In the genomic region with DNA sequence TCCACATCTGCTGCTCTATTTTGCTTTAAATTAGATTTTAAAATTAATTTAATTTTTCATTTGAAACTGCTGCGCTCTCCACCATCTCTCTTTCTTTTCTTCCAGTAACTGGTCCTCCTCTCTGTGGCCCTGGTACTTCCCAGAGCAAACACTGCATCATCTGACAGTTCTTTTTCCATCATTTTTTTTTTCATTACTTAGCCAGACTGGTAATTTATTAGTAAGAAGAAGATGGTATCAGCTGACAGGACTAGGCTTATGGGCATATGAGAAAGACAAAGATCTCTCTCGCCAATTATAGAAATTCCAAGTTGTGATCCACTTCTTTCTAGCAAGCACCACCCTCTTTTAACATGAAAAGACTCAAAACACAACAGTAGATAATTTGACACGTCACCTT, we compare ENCODE assay signal across 29 cellular contexts.
"Had no signal": no experiment of that assay in that cellular context is flagged by ENCODE, and none has a peak within 500 bp of the region (broad histone marks: within the 10 kb centered on the region; RNA-seq: fewer than 3 reads in every experiment).

No MANE protein-coding gene starts in this region.

- H3K9me3 ChIP-seq: ovary, psoas muscle, right lobe of liver, sigmoid colon, suprapubic skin, testis, tibial artery, transverse colon, upper lobe of right lung, uterus had no signal

- H3K4me1 ChIP-seq: neural progenitor cell, parathyroid adenoma, right lobe of liver, testis had no signal

- H2AFZ ChIP-seq: neural progenitor cell, parathyroid adenoma had no signal

- DNase-seq: natural killer cell; occipital lobe; ovary; posterior cingulate gyrus; psoas muscle; right cardiac atrium; right lobe of liver; sigmoid colon; small intestine; stimulated activated CD4-positive, alpha-beta T cell treated with anti-CD3 and anti-CD28 coated beads, Interleukin-15, amount 100 ng/mL, for 24 hours; stimulated activated CD4-positive, alpha-beta T cell treated with anti-CD3 and anti-CD28 coated beads, Interleukin-2, amount 100 ng/mL, for 24 hours; stimulated activated CD4-positive, alpha-beta T cell treated with anti-CD3 and anti-CD28 coated beads, Interleukin-2, amount 100 ng/mL, for 48 hours; stimulated activated CD4-positive, alpha-beta T cell treated with anti-CD3 and anti-CD28 coated beads, Interleukin-4, amount 100 ng/mL, for 24 hours; stimulated activated naive CD4-positive, alpha-beta T cell; stimulated activated naive CD8-positive, alpha-beta T cell treated with anti-CD3 and anti-CD28 coated beads, Interleukin-15, amount 100 ng/mL, for 72 hours; stimulated activated naive CD8-positive, alpha-beta T cell treated with anti-CD3 and anti-CD28 coated beads, Interleukin-15, Interleukin-2, amounts not matched to agents 100 U/mL and 50 U/mL, for 24 hours; substantia nigra; testis; tibial artery; transverse colon; upper lobe of right lung; uterus had no signal

- H3K79me2 ChIP-seq: parathyroid adenoma had no signal

- H3K4me3 ChIP-seq: neural progenitor cell, ovary, psoas muscle, right lobe of liver, sigmoid colon, suprapubic skin, testis, tibial artery, transverse colon, upper lobe of right lung, uterus had no signal

- H3K27me3 ChIP-seq: neural progenitor cell, ovary, right lobe of liver, sigmoid colon, suprapubic skin, testis, tibial artery, transverse colon, upper lobe of right lung, uterus had no signal

- ATAC-seq: natural killer cell; psoas muscle; right cardiac atrium; right lobe of liver; stimulated activated effector memory CD8-positive, alpha-beta T cell treated with anti-CD3 and anti-CD28 coated beads, Interleukin-12 subunit alpha, Interleukin-12 subunit beta, amount 100 ng/mL, for 72 hours; stimulated activated naive CD8-positive, alpha-beta T cell treated with anti-CD3 and anti-CD28 coated beads, Interleukin-15, amount 100 ng/mL, for 72 hours; stimulated activated naive CD8-positive, alpha-beta T cell treated with anti-CD3 and anti-CD28 coated beads, Interleukin-15, Interleukin-2, amounts not matched to agents 100 U/mL and 50 U/mL, for 24 hours; upper lobe of right lung had no signal

- H3K27ac ChIP-seq: neural progenitor cell, ovary, parathyroid adenoma, psoas muscle, right lobe of liver, sigmoid colon, suprapubic skin, testis, tibial artery, transverse colon, upper lobe of right lung, uterus had no signal

- H3K4me2 ChIP-seq: neural progenitor cell had no signal

- H3K36me3 Mint-ChIP-seq: natural killer cell; neural progenitor cell; stimulated activated effector memory CD8-positive, alpha-beta T cell treated with anti-CD3 and anti-CD28 coated beads, Interleukin-12 subunit alpha, Interleukin-12 subunit beta, amount 100 ng/mL, for 72 hours; type B pancreatic cell had no signal

- H3K27ac Mint-ChIP-seq: natural killer cell; nephron; neural progenitor cell; progenitor cell of endocrine pancreas; stimulated activated effector memory CD8-positive, alpha-beta T cell treated with anti-CD3 and anti-CD28 coated beads, Interleukin-12 subunit alpha, Interleukin-12 subunit beta, amount 100 ng/mL, for 72 hours; stimulated activated naive CD8-positive, alpha-beta T cell treated with anti-CD3 and anti-CD28 coated beads, Interleukin-15, amount 100 ng/mL, for 72 hours; type B pancreatic cell had no signal

- H3K9ac ChIP-seq: neural progenitor cell, parathyroid adenoma had no signal

- H3K36me3 ChIP-seq: neural progenitor cell, ovary, right lobe of liver, sigmoid colon, suprapubic skin, tibial artery, transverse colon, upper lobe of right lung, uterus had no signal

- H3K9me3 Mint-ChIP-seq: natural killer cell; nephron; neural progenitor cell; stimulated activated effector memory CD8-positive, alpha-beta T cell treated with anti-CD3 and anti-CD28 coated beads, Interleukin-12 subunit alpha, Interleukin-12 subunit beta, amount 100 ng/mL, for 72 hours; stimulated activated naive CD8-positive, alpha-beta T cell treated with anti-CD3 and anti-CD28 coated beads, Interleukin-15, amount 100 ng/mL, for 72 hours; type B pancreatic cell had no signal

- H3K4me3 Mint-ChIP-seq: natural killer cell; nephron; neural progenitor cell; stimulated activated effector memory CD8-positive, alpha-beta T cell treated with anti-CD3 and anti-CD28 coated beads, Interleukin-12 subunit alpha, Interleukin-12 subunit beta, amount 100 ng/mL, for 72 hours; stimulated activated naive CD8-positive, alpha-beta T cell treated with anti-CD3 and anti-CD28 coated beads, Interleukin-15, amount 100 ng/mL, for 72 hours; type B pancreatic cell had no signal
